Comparison of ENCODE assay signal across 17 cellular contexts in genomic region chr20:34768105-34768504, GRCh38. TPM values are rescaled to one million over a fixed set of nuclear protein-coding genes. Genes with fewer than 3 reads are reported as not detected.
DNase-seq lines count a peak whose midpoint lies in the region; TF ChIP-seq lines count a peak whose summit lies in the region.
"Had no signal": no experiment of that assay in that cellular context is flagged by ENCODE, and none has a peak within 500 bp of the region (broad histone marks: within the 10 kb centered on the region; RNA-seq: fewer than 3 reads in every experiment).

No MANE protein-coding gene starts in this region.

- H3K4me2 ChIP-seq in skeletal muscle satellite cell (ENCODE audit: low read length), result peak overlapping the region; percentile 46

- peaks cover 22% of the 10 kb centered on the region for H3K4me1 ChIP-seq in skeletal muscle satellite cell (ENCODE audit: control insufficient read depth, insufficient read depth, low read length)
- H3K4me1 ChIP-seq: foreskin keratinocyte had no signal

- CTCF ChIA-PET in GM10248 (lab: Yijun Ruan, JAX), result interaction anchor here (1.2 to 8.4 kb wide), 14 partner anchors 8 to 775 kb away, joined by 3 to 111 read pairs (median 5); no protein-coding TSS in a partner anchor

- H3K36me3 ChIP-seq in skeletal muscle satellite cell (ENCODE audit: insufficient read depth, low read length), result peaks cover 24% of the 10 kb centered on the region

- POLR2A ChIA-PET in GM10248 (lab: Yijun Ruan, JAX), result no interaction called here

- H3K4me3 ChIP-seq in skeletal muscle satellite cell (ENCODE audit: low read length), result no peak overlapping the region
- H3K4me3 ChIP-seq: cardiac muscle cell, left ventricle myocardium inferior had no signal

- H3K27me3 ChIP-seq in skeletal muscle satellite cell (ENCODE audit: control insufficient read depth, insufficient read depth, low read length), result no peaks in the 10 kb centered on the region
- H3K27me3 ChIP-seq: cardiac muscle cell, foreskin keratinocyte had no signal

- DNase-seq in GM04503 (ENCODE audit: low read depth) (peak; percentile 73), RPMI7951 (ENCODE audit: low read depth) (peak; percentile 7), fibroblast of gingiva (ENCODE audit: low read depth) (peak; percentile 26), GM10248 (ENCODE audit: extremely low spot score) (no peak)
- no peak for DNase-seq in activated CD4-positive, alpha-beta T cell treated with anti-CD3 and anti-CD28 coated beads, Interleukin-2, amount 50 U/mL, for 1 hour
- DNase-seq in activated CD8-positive, alpha-beta memory T cell treated with anti-CD3 and anti-CD28 coated beads, Interleukin-2, amount 50 U/mL, for 48 hours, result no peak
- DNase-seq: activated CD4-positive, alpha-beta T cell treated with anti-CD3 and anti-CD28 coated beads, Interleukin-2, amount 10 ng/mL, durations not matched to agents 24 days and 14 days; activated T-cell treated with anti-CD3 and anti-CD28 coated beads, Interleukin-2, amount 50 U/mL, for 1 hour; effector CD8-positive, alpha-beta T cell; left ventricle myocardium inferior; NCI-H1930; NCI-H524; OCI-M1; small intestine had no signal

- peak overlapping the region; percentile 65 for H3K9ac ChIP-seq in skeletal muscle satellite cell (ENCODE audit: low read depth, low read length)

- TF ChIP-seq CTCF in GM10248 (IDR thresholded peaks at IDR 0.05; ENCODE audit: control extremely low read depth, extremely low read depth, low read depth, missing control alignments), result no peak

- no peaks in the 10 kb centered on the region for H3K9me3 ChIP-seq in skeletal muscle satellite cell (replicated peaks; ENCODE audit: low read length)
- H3K9me3 ChIP-seq: left ventricle myocardium inferior had no signal

RNA-seq across cellular contexts. Expression of gene NCOA6, which starts 57.3 kb away (rescaled TPM):
- total RNA-seq in RPMI7951 (2014; rRNA removed; shearing (Covaris generic)), result 9.1 and 10.9 TPM in 2 replicates
- total RNA-seq in skeletal muscle satellite cell (2012; rRNA removed), result 7.1 and 7.9 TPM in 2 replicates

Comparison
In these comparisons a context has a peak if more than half of its experiments do, and no peak if none do; other contexts are left out.
1. DNase-seq: peak in GM04503 (single experiment), RPMI7951 (single experiment) and fibroblast of gingiva (single experiment); none in GM10248 (single experiment), activated CD4-positive, alpha-beta T cell treated with anti-CD3 and anti-CD28 coated beads, Interleukin-2, amount 50 U/mL, for 1 hour (single experiment) and activated CD8-positive, alpha-beta memory T cell treated with anti-CD3 and anti-CD28 coated beads, Interleukin-2, amount 50 U/mL, for 48 hours (single experiment).